ENCODE assay signal across 39 cellular contexts in the genomic region with DNA sequence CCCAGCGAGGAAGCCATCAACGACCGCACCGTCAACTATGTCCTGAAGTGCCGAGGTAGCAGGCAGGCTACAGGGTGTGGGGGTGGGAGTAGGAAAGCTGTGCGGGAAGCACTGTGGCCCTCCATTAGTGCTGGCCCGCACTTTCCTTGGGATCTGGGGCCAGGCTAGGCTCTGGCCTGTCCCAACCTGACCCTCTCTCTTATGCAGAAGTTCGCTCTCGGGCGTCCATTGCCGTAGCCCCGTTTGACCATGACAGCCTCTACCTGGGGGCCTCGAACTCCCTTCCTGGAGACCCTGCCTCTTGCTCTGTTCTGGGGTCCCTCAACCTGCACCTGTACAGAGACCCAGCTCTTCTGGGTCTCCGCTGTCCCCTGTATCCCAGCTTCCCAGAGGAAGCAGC. TPM values are rescaled to one million over a fixed set of nuclear protein-coding genes. Genes with fewer than 3 reads are reported as not detected.
DNase-seq lines count a peak whose midpoint lies in the region; ATAC-seq and TF ChIP-seq lines count a peak whose summit lies in the region.
"Had no signal": no experiment of that assay in that cellular context is flagged by ENCODE, and none has a peak within 500 bp of the region (broad histone marks: within the 10 kb centered on the region; RNA-seq: fewer than 3 reads in every experiment).

No MANE protein-coding gene starts in this region.

- H3K4ac ChIP-seq in mesenchymal stem cell (ENCODE audit: low read depth in 1 of 2, low read length in 2 of 2) (no peak overlapping the region), neuronal stem cell (ENCODE audit: low read length) (no peak overlapping the region)

- H3K27ac Mint-ChIP-seq in CD4-positive, alpha-beta T cell, result no peak overlapping the region
- H3K27ac Mint-ChIP-seq: B cell; CD14-positive monocyte; CD8-positive, alpha-beta T cell had no signal

- H3K27ac ChIP-seq in mesenchymal stem cell (ENCODE audit: low read length, poor library complexity, severe bottlenecking) (no peak overlapping the region), neuronal stem cell (replicated peaks; ENCODE audit: low read length) (no peak overlapping the region), osteoblast (ENCODE audit: low read depth, low read length) (no peak overlapping the region)
- H3K27ac ChIP-seq in CD4-positive, alpha-beta T cell (ENCODE audit: low read depth, low read length), result no peak overlapping the region
- H3K27ac ChIP-seq: 22Rv1; A549; BLaER1; BLaER1 treated with 17β-estradiol and CSF1 and Interleukin-3, amounts not matched to agents 10 nM and 100 nM; C4-2B had no signal

- H2AFZ ChIP-seq in mesenchymal stem cell (ENCODE audit: low read depth, low read length) (no peak overlapping the region), neuronal stem cell (ENCODE audit: low read length) (no peak overlapping the region), osteoblast (ENCODE audit: low read length) (no peak overlapping the region)

- no peak overlapping the region for H3K14ac ChIP-seq in mesenchymal stem cell (ENCODE audit: low read length in 2 of 2)
- no peak overlapping the region for H3K14ac ChIP-seq in neuronal stem cell (ENCODE audit: low read length)

- H3K4me3 Mint-ChIP-seq in CD4-positive, alpha-beta T cell, result no peak overlapping the region
- H3K4me3 Mint-ChIP-seq: B cell; CD14-positive monocyte; CD4-positive, CD25-positive, alpha-beta regulatory T cell; CD8-positive, alpha-beta memory T cell; CD8-positive, alpha-beta T cell had no signal

- no peaks in the 10 kb centered on the region for H3K9me3 Mint-ChIP-seq in CD4-positive, alpha-beta T cell
- H3K9me3 Mint-ChIP-seq: CD14-positive monocyte; CD4-positive, alpha-beta memory T cell; CD4-positive, CD25-positive, alpha-beta regulatory T cell; CD8-positive, alpha-beta memory T cell; CD8-positive, alpha-beta T cell had no signal

- H3K79me1 ChIP-seq in mesenchymal stem cell (replicated peaks; ENCODE audit: low read length, poor library complexity, severe bottlenecking) (no peaks in the 10 kb centered on the region), neuronal stem cell (ENCODE audit: low read depth, low read length) (no peaks in the 10 kb centered on the region)

- WGBS in mesenchymal stem cell, result 97% methylated on average over 14 of the region's 14 CpGs
- WGBS in neuronal stem cell (ENCODE audit: extremely low coverage in 2 of 2, insufficient read length in 2 of 2, insufficient replicate concordance in 1 of 2), 2 donors, result no CpG with 5 or more reads among the region's 14 CpGs

- H3K9ac ChIP-seq in mesenchymal stem cell (ENCODE audit: low read length), result no peak overlapping the region
- peak overlapping the region; percentile 3 for H3K9ac ChIP-seq in neuronal stem cell (ENCODE audit: low read depth, low read length, poor library complexity)
- H3K9ac ChIP-seq: BLaER1; BLaER1 treated with 17β-estradiol and CSF1 and Interleukin-3, amounts not matched to agents 10 nM and 100 nM had no signal

- no peak for TF ChIP-seq CTCF in osteoblast (IDR thresholded peaks at IDR 0.05; ENCODE audit: extremely low read depth, low read depth, low read length)
- TF ChIP-seq CTCF in CD4-positive, alpha-beta T cell (IDR thresholded peaks at IDR 0.05), result no peak

- H2BK120ac ChIP-seq in mesenchymal stem cell (ENCODE audit: low read depth, low read length), result no peak overlapping the region
- H2BK120ac ChIP-seq in neuronal stem cell (ENCODE audit: low read depth, low read length), result no peak overlapping the region

- H3K4me3 ChIP-seq in H7 (ENCODE audit: insufficient read depth, low read depth, low read length) (no peak overlapping the region), mesenchymal stem cell (ENCODE audit: insufficient read depth in 1 of 2, low read depth in 1 of 2, low read length in 2 of 2) (no peak overlapping the region), neuronal stem cell (ENCODE audit: low read length in 2 of 2) (no peak overlapping the region), osteoblast (ENCODE audit: insufficient read depth, low read length) (no peak overlapping the region)
- H3K4me3 ChIP-seq: A549; BLaER1; BLaER1 treated with 17β-estradiol and CSF1 and Interleukin-3, amounts not matched to agents 10 nM and 100 nM had no signal

- POLR2A ChIA-PET in CD4-positive, alpha-beta T cell (lab: Charles Lee), result no interaction called here

- H3K23ac ChIP-seq in mesenchymal stem cell (ENCODE audit: low read length in 2 of 2) (no peak overlapping the region), neuronal stem cell (ENCODE audit: low read depth, low read length, poor library complexity) (peak overlapping the region; percentile 25)

- H2AK5ac ChIP-seq in mesenchymal stem cell (ENCODE audit: low read length, severe bottlenecking) (no peak overlapping the region), neuronal stem cell (ENCODE audit: low read depth, low read length) (no peak overlapping the region)

- H4K20me1 ChIP-seq in osteoblast (ENCODE audit: insufficient read depth, low read length), result no peaks in the 10 kb centered on the region
- H4K20me1 ChIP-seq: BLaER1 had no signal

- H3K18ac ChIP-seq in mesenchymal stem cell (ENCODE audit: low read depth in 1 of 2, low read length in 2 of 2) (no peak overlapping the region), neuronal stem cell (ENCODE audit: low read length) (no peak overlapping the region)

- DNase-seq in H7, result peak; percentile 20
- DNase-seq in mesenchymal stem cell, result no peak
- DNase-seq in neuronal stem cell (ENCODE audit: low spot score), result no peak
- DNase-seq in osteoblast (ENCODE audit: insufficient read length, low spot score, missing footprints), result peak; percentile 57
- DNase-seq in CD4-positive, alpha-beta T cell, result no peak
- no peak for DNase-seq in activated gamma-delta T cell (lab: John Stamatoyannopoulos, UW)
- DNase-seq in left cardiac atrium, result no peak
- DNase-seq in DMS153 treated with DMSO at 0.1 percent for 48 hours (lab: John Stamatoyannopoulos, UW; ENCODE audit: unreplicated experiment), result no peak
- DNase-seq: 8988T; ACHN; AML-193; BE2C; C1 segment of cervical spinal cord; Caco-2; Calu3; CD4-positive, alpha-beta memory T cell; CD4-positive, CD25-positive, alpha-beta regulatory T cell; CD8-positive, alpha-beta T cell; COR-L47; DMS 273 treated with DMSO at 0.1 percent for 48 hours; DMS153; DMS53; DMS79; DMS79 treated with DMSO at 0.1 percent for 48 hours; DND-41; EL had no signal

- ATAC-seq in CD4-positive, alpha-beta T cell (ENCODE audit: poor library complexity), result no peak
- no peak for ATAC-seq in left cardiac atrium
- ATAC-seq: A549; CD8-positive, alpha-beta T cell had no signal

- H3K4me1 Mint-ChIP-seq in CD4-positive, alpha-beta T cell (ENCODE audit: low read depth), result no peaks in the 10 kb centered on the region
- H3K4me1 Mint-ChIP-seq: B cell, CD14-positive monocyte had no signal

- H3K4me1 ChIP-seq in mesenchymal stem cell (ENCODE audit: control insufficient read depth, insufficient read depth, low read depth, low read length) (peaks cover 22% of the 10 kb centered on the region), neuronal stem cell (ENCODE audit: control insufficient read depth in 2 of 2, insufficient read depth in 1 of 2, low read depth in 1 of 2, low read length in 2 of 2) (no peaks in the 10 kb centered on the region), osteoblast (ENCODE audit: insufficient read depth, low read length) (peaks cover 6% of the 10 kb centered on the region)
- H3K4me1 ChIP-seq: BE2C had no signal

- no peaks in the 10 kb centered on the region for H3K27me3 Mint-ChIP-seq in CD4-positive, alpha-beta T cell
- H3K27me3 Mint-ChIP-seq: B cell; CD4-positive, alpha-beta memory T cell; CD4-positive, CD25-positive, alpha-beta regulatory T cell; CD8-positive, alpha-beta memory T cell had no signal

- H3K79me2 ChIP-seq in osteoblast (ENCODE audit: insufficient read depth, low read length), result no peaks in the 10 kb centered on the region

- H4K8ac ChIP-seq in mesenchymal stem cell (ENCODE audit: low read length), result no peak overlapping the region
- no peak overlapping the region for H4K8ac ChIP-seq in neuronal stem cell (ENCODE audit: low read depth, low read length)

- no peak overlapping the region for H2BK12ac ChIP-seq in mesenchymal stem cell (ENCODE audit: low read length in 2 of 2)
- H2BK12ac ChIP-seq in neuronal stem cell (ENCODE audit: low read length), result no peak overlapping the region

- CTCF ChIA-PET in CD4-positive, alpha-beta T cell (lab: Charles Lee), result interaction anchor here (1.5 kb wide), 1 partner anchor 9 kb away, joined by 4 read pairs; the partner anchor contains the start of gene PLEKHG4

- H3K27me3 ChIP-seq in H7 (ENCODE audit: control insufficient read depth, insufficient read depth, low read length), result no peaks in the 10 kb centered on the region; the same call in 1 of the 2 replicates
- peaks cover 0 to 8% of the 10 kb centered on the region in 2 experiments for H3K27me3 ChIP-seq in mesenchymal stem cell (ENCODE audit: control insufficient read depth in 1 of 2, insufficient read depth in 1 of 2, low read length in 2 of 2)
- peaks cover 0 to 35% (median 0%) of the 10 kb centered on the region in 3 experiments for H3K27me3 ChIP-seq in neuronal stem cell (ENCODE audit: control insufficient read depth in 3 of 3, insufficient read depth in 3 of 3, low read depth in 1 of 3, low read length in 3 of 3)
- H3K27me3 ChIP-seq in osteoblast (ENCODE audit: insufficient read depth, low read length), result no peaks in the 10 kb centered on the region
- no peaks in the 10 kb centered on the region for H3K27me3 ChIP-seq in CD4-positive, alpha-beta T cell (ENCODE audit: control insufficient read depth, insufficient read depth, low read length)
- H3K27me3 ChIP-seq: BE2C; BLaER1; BLaER1 treated with 17β-estradiol and CSF1 and Interleukin-3, amounts not matched to agents 10 nM and 100 nM had no signal

- intact Hi-C loops in CD4-positive, alpha-beta T cell (cut with DNase I, micrococcal nuclease), result loop anchor here in 1 of 2 experiments (10.0 kb wide), 1 partner anchor 187 kb away; no protein-coding TSS in a partner anchor
- intact Hi-C loops in left cardiac atrium (cut with DNase I), result no loop called here

- H3K36me3 Mint-ChIP-seq in CD4-positive, alpha-beta T cell (ENCODE audit: low read depth), result peaks cover 9% of the 10 kb centered on the region
- H3K36me3 Mint-ChIP-seq: CD14-positive monocyte had no signal

- H2BK15ac ChIP-seq in mesenchymal stem cell (ENCODE audit: low read depth, poor library complexity, severe bottlenecking) (no peak overlapping the region), neuronal stem cell (ENCODE audit: low read length) (no peak overlapping the region)

- no peak overlapping the region for H3K4me2 ChIP-seq in mesenchymal stem cell (ENCODE audit: low read length, poor library complexity, severe bottlenecking)
- no peak overlapping the region for H3K4me2 ChIP-seq in neuronal stem cell (ENCODE audit: insufficient read depth, low read length, poor library complexity, severe bottlenecking)
- H3K4me2 ChIP-seq in osteoblast (ENCODE audit: insufficient read depth, low read length), result no peak overlapping the region
- H3K4me2 ChIP-seq: A549; BLaER1; BLaER1 treated with 17β-estradiol and CSF1 and Interleukin-3, amounts not matched to agents 10 nM and 100 nM had no signal

- H4K91ac ChIP-seq in mesenchymal stem cell (ENCODE audit: low read length), result peak overlapping the region; percentile 54
- H4K91ac ChIP-seq in neuronal stem cell (ENCODE audit: low read depth, low read length, poor library complexity), result no peak overlapping the region

- H2BK5ac ChIP-seq in mesenchymal stem cell (ENCODE audit: low read depth, low read length, poor library complexity, severe bottlenecking) (no peak overlapping the region), neuronal stem cell (ENCODE audit: low read length) (no peak overlapping the region)

- peaks cover 3% of the 10 kb centered on the region; the same call in 1 of the 2 replicates for H3K36me3 ChIP-seq in H7 (replicated peaks; ENCODE audit: control insufficient read depth, insufficient read depth, low read length)
- peaks cover 22 to 90% of the 10 kb centered on the region in 2 experiments for H3K36me3 ChIP-seq in mesenchymal stem cell (ENCODE audit: control insufficient read depth in 1 of 2, insufficient read depth in 2 of 2, low read depth in 1 of 2, low read length in 2 of 2)
- H3K36me3 ChIP-seq in neuronal stem cell (replicated peaks in 1 of 2; ENCODE audit: control insufficient read depth in 2 of 2, insufficient read depth in 2 of 2, low read length in 2 of 2), result no peaks in the 10 kb centered on the region
- H3K36me3 ChIP-seq in osteoblast (ENCODE audit: insufficient read depth, low read length), result peaks cover 17% of the 10 kb centered on the region
- H3K36me3 ChIP-seq: BE2C; BLaER1; BLaER1 treated with 17β-estradiol and CSF1 and Interleukin-3, amounts not matched to agents 10 nM and 100 nM had no signal

- H3K9me3 ChIP-seq in mesenchymal stem cell (ENCODE audit: control insufficient read depth, low read length), result no peaks in the 10 kb centered on the region
- no peaks in the 10 kb centered on the region for H3K9me3 ChIP-seq in neuronal stem cell (replicated peaks in 1 of 2; ENCODE audit: control insufficient read depth in 2 of 2, insufficient read depth in 1 of 2, low read depth in 1 of 2, low read length in 2 of 2)
- no peaks in the 10 kb centered on the region for H3K9me3 ChIP-seq in osteoblast (ENCODE audit: low read depth, low read length)
- H3K9me3 ChIP-seq in CD4-positive, alpha-beta T cell (ENCODE audit: control insufficient read depth, low read length), result no peaks in the 10 kb centered on the region
- H3K9me3 ChIP-seq: A549; BE2C; BLaER1; BLaER1 treated with 17β-estradiol and CSF1 and Interleukin-3, amounts not matched to agents 10 nM and 100 nM; Caco-2 had no signal

RNA-seq across cellular contexts. Expression of gene PLEKHG4, which starts 8.6 kb away (rescaled TPM):
- 9.6 and 15.0 TPM in 2 replicates for total RNA-seq in H7 (2014; rRNA removed; shearing (Covaris generic))
- polyA plus RNA-seq in mesenchymal stem cell (2013, experiment 1 of 2), result 6.6 TPM
- 6.5 TPM for polyA plus RNA-seq in mesenchymal stem cell (2013, experiment 2 of 2)
- 2.4 TPM for polyA plus RNA-seq in neuronal stem cell (2013, experiment 1 of 2)
- polyA plus RNA-seq in neuronal stem cell (2013, experiment 2 of 2), result 3.0 TPM
- total RNA-seq in osteoblast (31.8 and 41.6 TPM in 2 replicates), left cardiac atrium (1 to 10 TPM; 1.8 to 2.2 TPM)
- 10 to 100 TPM; 13.1 to 14.0 TPM for total RNA-seq in CD4-positive, alpha-beta T cell
- total RNA-seq: A172 had no signal

RNA-seq across cellular contexts. Expression of gene KCTD19, which starts 38.6 kb away (rescaled TPM):
- total RNA-seq in H7 (2014; rRNA removed; shearing (Covaris generic)), result 0.89 and 2.1 TPM in 2 replicates
- polyA plus RNA-seq in mesenchymal stem cell (2013, experiment 1 of 2), result 0.12 TPM
- 0.01 TPM for polyA plus RNA-seq in mesenchymal stem cell (2013, experiment 2 of 2)
- polyA plus RNA-seq in neuronal stem cell (2013, experiment 1 of 2), result 1.4 TPM
- 1.3 TPM for polyA plus RNA-seq in neuronal stem cell (2013, experiment 2 of 2)
- total RNA-seq in osteoblast (not detected in 2 replicates), left cardiac atrium (under 1 TPM in 1 of 2 donors, not detected in 1; 0.16 TPM)
- not detected for total RNA-seq in CD4-positive, alpha-beta T cell
- total RNA-seq: A172; B cell; Caco-2; CD4-positive, alpha-beta memory T cell; CD4-positive, CD25-positive, alpha-beta regulatory T cell; CD8-positive, alpha-beta T cell had no signal
- polyA plus RNA-seq: CD14-positive monocyte; CD4-positive, CD25-positive, alpha-beta regulatory T cell; CD8-positive, alpha-beta memory T cell had no signal

RNA-seq across cellular contexts. Expression of gene LRRC36, which starts 38.7 kb away (rescaled TPM):
- total RNA-seq in H7 (2014; rRNA removed; shearing (Covaris generic)), result 0.44 TPM in 1 of 2 replicates, not detected in the other
- polyA plus RNA-seq in mesenchymal stem cell (2013, experiment 1 of 2), result 0.08 TPM
- polyA plus RNA-seq in mesenchymal stem cell (2013, experiment 2 of 2), result 0.12 TPM
- 0.10 TPM for polyA plus RNA-seq in neuronal stem cell (2013, experiment 1 of 2)
- 0.15 TPM for polyA plus RNA-seq in neuronal stem cell (2013, experiment 2 of 2)
- total RNA-seq in osteoblast (not detected in 2 replicates), left cardiac atrium (not detected)
- not detected for total RNA-seq in CD4-positive, alpha-beta T cell
- total RNA-seq: A172; A673; B cell; Caco-2; CD4-positive, alpha-beta memory T cell; CD4-positive, CD25-positive, alpha-beta regulatory T cell; CD8-positive, alpha-beta T cell; Daoy; G401 had no signal
- polyA plus RNA-seq: BJ; CD4-positive, alpha-beta memory T cell; CD4-positive, CD25-positive, alpha-beta regulatory T cell; CD8-positive, alpha-beta memory T cell had no signal

RNA-seq across cellular contexts. Expression of gene SLC9A5, which starts 39.2 kb away (rescaled TPM):
- total RNA-seq in H7 (2014; rRNA removed; shearing (Covaris generic)), result 1.6 and 2.5 TPM in 2 replicates
- 1.5 TPM for polyA plus RNA-seq in mesenchymal stem cell (2013, experiment 1 of 2)
- polyA plus RNA-seq in mesenchymal stem cell (2013, experiment 2 of 2), result 1.5 TPM
- polyA plus RNA-seq in neuronal stem cell (2013, experiment 1 of 2), result 2.6 TPM
- polyA plus RNA-seq in neuronal stem cell (2013, experiment 2 of 2), result 2.3 TPM
- total RNA-seq in osteoblast (2.9 and 3.6 TPM in 2 replicates), left cardiac atrium (1 to 10 TPM; 1.3 to 1.5 TPM)
- total RNA-seq in CD4-positive, alpha-beta T cell, result 1 to 10 TPM; 3.1 TPM
- polyA plus RNA-seq: CD14-positive monocyte; CD4-positive, CD25-positive, alpha-beta regulatory T cell; CD8-positive, alpha-beta memory T cell had no signal

RNA-seq across cellular contexts. Expression of gene FHOD1, which starts 40.7 kb away (rescaled TPM):
- 22.4 and 37.4 TPM in 2 replicates for total RNA-seq in H7 (2014; rRNA removed; shearing (Covaris generic))
- 51.6 TPM for polyA plus RNA-seq in mesenchymal stem cell (2013, experiment 1 of 2)
- 50.1 TPM for polyA plus RNA-seq in mesenchymal stem cell (2013, experiment 2 of 2)
- 15.0 TPM for polyA plus RNA-seq in neuronal stem cell (2013, experiment 1 of 2)
- 14.0 TPM for polyA plus RNA-seq in neuronal stem cell (2013, experiment 2 of 2)
- 27.4 and 28.2 TPM in 2 replicates for total RNA-seq in osteoblast
- total RNA-seq in CD4-positive, alpha-beta T cell, result 10 to 100 TPM; 21.1 to 26.0 TPM
- total RNA-seq in left cardiac atrium, result 10 to 100 TPM; 18.7 to 25.8 TPM

Comparison
In these comparisons a context has a peak if more than half of its experiments do, and no peak if none do; other contexts are left out.
1. DNase-seq: peak in H7 (single experiment) and osteoblast (single experiment); none in mesenchymal stem cell (single experiment), neuronal stem cell (single experiment), CD4-positive, alpha-beta T cell (0 of 10), activated gamma-delta T cell (single experiment), left cardiac atrium (single experiment) and DMS153 treated with DMSO at 0.1 percent for 48 hours (single experiment).